ENCODE assay signal across 12 cellular contexts in the genomic region with DNA sequence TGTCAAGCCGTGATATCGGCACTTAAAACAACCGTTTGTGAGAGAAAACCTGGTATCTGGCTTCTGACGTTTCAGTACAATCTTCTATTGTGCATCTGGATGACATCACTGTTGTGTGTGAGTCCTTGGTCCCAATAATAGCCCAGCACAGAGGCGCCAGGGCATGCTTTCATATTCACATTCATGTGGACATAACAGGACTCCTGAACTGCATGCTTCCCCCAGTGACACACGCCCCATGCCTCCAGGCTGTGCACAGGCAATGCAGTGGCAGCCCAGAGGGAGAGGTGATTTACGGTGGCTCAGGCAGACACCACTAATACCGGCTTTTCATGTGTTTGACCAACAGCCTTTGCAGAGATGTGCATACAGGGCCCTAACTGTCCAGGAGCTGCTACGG. TPM values are rescaled to one million over a fixed set of nuclear protein-coding genes. Genes with fewer than 3 reads are reported as not detected.
DNase-seq lines count a peak whose midpoint lies in the region; ATAC-seq and TF ChIP-seq lines count a peak whose summit lies in the region.
"Had no signal": no experiment of that assay in that cellular context is flagged by ENCODE, and none has a peak within 500 bp of the region (broad histone marks: within the 10 kb centered on the region; RNA-seq: fewer than 3 reads in every experiment).

No MANE protein-coding gene starts in this region.

- in situ Hi-C loops in G401 (cut with HindIII; ENCODE audit: low sequenced_read_pairs), result no loop called here

- CTCF ChIA-PET in HEK293T (lab: Yijun Ruan, JAX), result no interaction called here

- peaks cover 85% of the 10 kb centered on the region for H3K4me1 ChIP-seq in DND-41 (ENCODE audit: insufficient read depth, low read length)
- H3K4me1 ChIP-seq in osteoblast (ENCODE audit: insufficient read depth, low read length), result peaks cover 7% of the 10 kb centered on the region

- no peaks in the 10 kb centered on the region for H4K20me1 ChIP-seq in DND-41 (ENCODE audit: insufficient read depth, low read length)
- no peaks in the 10 kb centered on the region for H4K20me1 ChIP-seq in osteoblast (ENCODE audit: insufficient read depth, low read length)

- TF ChIP-seq CTCF in DND-41 (IDR thresholded peaks at IDR 0.05; ENCODE audit: borderline replicate concordance, extremely low read depth, low read length, poor library complexity, severe bottlenecking), result no peak
- no peak for TF ChIP-seq CTCF in osteoblast (IDR thresholded peaks at IDR 0.05; ENCODE audit: extremely low read depth, low read depth, low read length)

- peaks cover 9% of the 10 kb centered on the region for H3K9me3 ChIP-seq in DND-41 (ENCODE audit: insufficient read depth, low read length, severe bottlenecking)
- no peaks in the 10 kb centered on the region for H3K9me3 ChIP-seq in osteoblast (ENCODE audit: low read depth, low read length)

- H3K36me3 ChIP-seq in DND-41 (ENCODE audit: insufficient read depth, low read length), result no peaks in the 10 kb centered on the region
- H3K36me3 ChIP-seq in osteoblast (ENCODE audit: insufficient read depth, low read length), result no peaks in the 10 kb centered on the region

- H3K79me2 ChIP-seq in DND-41 (ENCODE audit: insufficient read depth, low read length) (no peaks in the 10 kb centered on the region), osteoblast (ENCODE audit: insufficient read depth, low read length) (no peaks in the 10 kb centered on the region)

- H3K4me2 ChIP-seq in DND-41 (ENCODE audit: insufficient read depth, low read length) (no peak overlapping the region), osteoblast (ENCODE audit: insufficient read depth, low read length) (peak overlapping the region; percentile 35)

- H2AFZ ChIP-seq in DND-41 (ENCODE audit: low read depth, low read length), result peak overlapping the region; percentile 23; the same call in 1 of the 2 replicates
- peak overlapping the region; percentile 21 for H2AFZ ChIP-seq in osteoblast (ENCODE audit: low read length)

- POLR2A ChIA-PET in HEK293T (lab: Yijun Ruan, JAX), result no interaction called here

- H3K27ac ChIP-seq in DND-41 (ENCODE audit: low read length) (peak overlapping the region; percentile 90), osteoblast (ENCODE audit: low read depth, low read length) (no peak overlapping the region)

- no peak for ATAC-seq in DND-41 (ENCODE audit: insufficient read depth, low read depth)
- ATAC-seq: HCT116 had no signal

- H3K4me3 ChIP-seq in DND-41 (ENCODE audit: low read depth in 1 of 2, low read length in 2 of 2), result no peak overlapping the region
- peak overlapping the region; percentile 6 for H3K4me3 ChIP-seq in osteoblast (ENCODE audit: insufficient read depth, low read length)

- H3K27me3 ChIP-seq in DND-41 (ENCODE audit: insufficient read depth, low read length, poor library complexity), result no peaks in the 10 kb centered on the region
- H3K27me3 ChIP-seq in osteoblast (ENCODE audit: insufficient read depth, low read length), result no peaks in the 10 kb centered on the region

- H3K9ac ChIP-seq in DND-41 (ENCODE audit: low read depth, low read length), result peak overlapping the region; percentile 6; the same call in 1 of the 2 replicates

- no peak for DNase-seq in DND-41
- DNase-seq in HEK293T (ENCODE audit: extremely low spot score), result peak; percentile 16
- DNase-seq in astrocyte of the hippocampus (ENCODE audit: low read depth, low spot score), result peak; percentile 36
- peak; percentile 77 for DNase-seq in osteoblast (ENCODE audit: insufficient read length, low spot score, missing footprints)
- DNase-seq in mesenteric fat pad (ENCODE audit: low spot score), result no peak
- DNase-seq in G401 (ENCODE audit: low spot score), result no peak
- no peak for DNase-seq in stimulated activated CD4-positive, alpha-beta T cell treated with anti-CD3 and anti-CD28 coated beads, Interleukin-2, amount 100 ng/mL, for 48 hours
- DNase-seq: activated CD4-positive, alpha-beta T cell treated with anti-CD3 and anti-CD28 coated beads, Interleukin-2, amount 50 U/mL, for 48 hours; activated gamma-delta T cell treated with Interleukin-2 at 50 U/mL for 16 hours; COR-L47; NCI-H2081 had no signal

TF ChIP-seq in HEK293T, 16 proteins besides CTCF, POLR2A, EP300 and RAD21:
- no peak for TF ChIP-seq SP1 (IDR thresholded peaks at IDR 0.05)
- TF ChIP-seq, protein P1, sequence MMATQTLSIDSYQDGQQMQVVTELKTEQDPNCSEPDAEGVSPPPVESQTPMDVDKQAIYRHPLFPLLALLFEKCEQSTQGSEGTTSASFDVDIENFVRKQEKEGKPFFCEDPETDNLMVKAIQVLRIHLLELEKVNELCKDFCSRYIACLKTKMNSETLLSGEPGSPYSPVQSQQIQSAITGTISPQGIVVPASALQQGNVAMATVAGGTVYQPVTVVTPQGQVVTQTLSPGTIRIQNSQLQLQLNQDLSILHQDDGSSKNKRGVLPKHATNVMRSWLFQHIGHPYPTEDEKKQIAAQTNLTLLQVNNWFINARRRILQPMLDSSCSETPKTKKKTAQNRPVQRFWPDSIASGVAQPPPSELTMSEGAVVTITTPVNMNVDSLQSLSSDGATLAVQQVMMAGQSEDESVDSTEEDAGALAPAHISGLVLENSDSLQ (IDR thresholded peaks at IDR 0.05), result peak; percentile 83
- no peak for TF ChIP-seq TARDBP (IDR thresholded peaks at IDR 0.05)
- TF ChIP-seq CTBP1 (IDR thresholded peaks at IDR 0.05; ENCODE audit: borderline replicate concordance), result no peak
- no peak for TF ChIP-seq FOXA1 (IDR thresholded peaks at IDR 0.05)

RNA-seq across cellular contexts. Expression of a gene that starts 58.1 kb away (rescaled TPM):
- total RNA-seq in osteoblast (13.4 and 15.0 TPM in 2 replicates), mesenteric fat pad (14.1 TPM)
- 36.4 and 40.2 TPM in 2 replicates for total RNA-seq in G401 (2014; rRNA removed; shearing (Covaris generic))

RNA-seq across cellular contexts. Expression of a gene that starts 58.2 kb away (rescaled TPM):
- 13.0 and 13.8 TPM in 2 replicates for total RNA-seq in osteoblast
- total RNA-seq in mesenteric fat pad, result not detected
- total RNA-seq in G401 (2014; rRNA removed; shearing (Covaris generic)), result 21.1 and 21.9 TPM in 2 replicates

Comparison
In these comparisons a context has a peak if more than half of its experiments do, and no peak if none do; other contexts are left out.
1. DNase-seq: peak in HEK293T (single experiment), astrocyte of the hippocampus (single experiment) and osteoblast (single experiment); none in DND-41 (single experiment), mesenteric fat pad (single experiment), G401 (single experiment) and stimulated activated CD4-positive, alpha-beta T cell treated with anti-CD3 and anti-CD28 coated beads, Interleukin-2, amount 100 ng/mL, for 48 hours (0 of 2).
2. RNA of a gene that starts 58.2 kb away (total RNA-seq): 21.1 to 21.9 TPM in G401 and 13.0 to 13.8 TPM in osteoblast; not detected in mesenteric fat pad (single experiment); every median in the first group is over 10 times any median in the second.